16 cellular contexts compared by ENCODE assay signal in the genomic region with DNA sequence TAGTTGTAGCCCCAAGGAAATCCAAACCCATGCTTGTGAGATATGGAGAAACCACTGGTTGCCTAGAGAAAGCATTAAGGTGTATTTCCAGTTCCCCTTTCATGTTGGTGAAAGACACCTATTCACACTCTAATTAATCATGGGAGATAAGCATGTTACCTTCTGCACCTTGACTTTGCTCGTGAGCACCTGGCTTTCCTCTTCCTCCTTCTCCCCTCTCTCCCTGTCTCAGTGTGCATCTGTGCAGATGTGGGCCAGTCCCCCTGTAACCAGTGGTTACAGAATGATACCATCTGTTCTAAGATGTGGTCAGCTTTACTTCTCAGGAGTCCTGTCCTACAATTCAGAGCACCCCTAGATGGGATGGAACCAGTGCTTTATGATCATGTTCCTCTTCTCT.
DNase-seq lines count a peak whose midpoint lies in the region; ATAC-seq lines count a peak whose summit lies in the region.
"Had no signal": no experiment of that assay in that cellular context is flagged by ENCODE, and none has a peak within 500 bp of the region (broad histone marks: within the 10 kb centered on the region; RNA-seq: fewer than 3 reads in every experiment).

No MANE protein-coding gene starts in this region.

- no peaks in the 10 kb centered on the region for H3K27me3 Mint-ChIP-seq in central memory CD8-positive, alpha-beta T cell
- H3K27me3 Mint-ChIP-seq: CD4-positive, alpha-beta T cell had no signal

- DNase-seq in central memory CD8-positive, alpha-beta T cell (ENCODE audit: low spot score in 2 of 2): no peak
- DNase-seq in stimulated activated CD4-positive, alpha-beta T cell treated with anti-CD3 and anti-CD28 coated beads, Interleukin-4, amount 100 ng/mL, for 4 hours: no peak
- DNase-seq in SHP77 treated with DMSO at 0.1 percent for 48 hours (lab: John Stamatoyannopoulos, UW): no peak
- DNase-seq in activated CD4-positive, CD25-positive, alpha-beta regulatory T cell (lab: John Stamatoyannopoulos, UW): no peak
- no peak for DNase-seq in stimulated activated naive CD4-positive, alpha-beta T cell treated with Interleukin-2 at 50 U/mL for 16 hours (lab: John Stamatoyannopoulos, UW)
- DNase-seq: activated CD8-positive, alpha-beta memory T cell treated with anti-CD3 and anti-CD28 coated beads, Interleukin-2, amount 50 U/mL, for 4 hours; CD4-positive, alpha-beta T cell; gastrocnemius medialis; HFFc6; midbrain; nucleus accumbens; testis had no signal

- peaks cover 3% of the 10 kb centered on the region for H3K36me3 Mint-ChIP-seq in central memory CD8-positive, alpha-beta T cell (ENCODE audit: insufficient read depth)
- H3K36me3 Mint-ChIP-seq: activated naive CD4-positive, alpha-beta T cell treated with anti-CD3 and anti-CD28 coated beads, Interleukin-2, amount 50 U/mL, for 72 hours had no signal

- H3K4me1 Mint-ChIP-seq in central memory CD8-positive, alpha-beta T cell: no peaks in the 10 kb centered on the region

- H3K9me3 Mint-ChIP-seq in central memory CD8-positive, alpha-beta T cell: no peaks in the 10 kb centered on the region
- H3K9me3 Mint-ChIP-seq: activated naive CD4-positive, alpha-beta T cell treated with anti-CD3 and anti-CD28 coated beads, Interleukin-2, amount 50 U/mL, for 72 hours; CD4-positive, alpha-beta T cell; HFFc6 had no signal

- H3K4me3 Mint-ChIP-seq in central memory CD8-positive, alpha-beta T cell: no peak overlapping the region
- H3K4me3 Mint-ChIP-seq: CD4-positive, alpha-beta T cell; HFFc6 had no signal

- peak overlapping the region; percentile 8 for H3K27ac Mint-ChIP-seq in central memory CD8-positive, alpha-beta T cell (ENCODE audit: low read depth)
- H3K27ac Mint-ChIP-seq: activated naive CD4-positive, alpha-beta T cell treated with anti-CD3 and anti-CD28 coated beads, Interleukin-2, amount 50 U/mL, for 72 hours; CD4-positive, alpha-beta T cell; HFFc6 had no signal

- ATAC-seq in GM19025 (IDR thresholded peaks at IDR 0.05; ENCODE audit: low read depth, unreplicated experiment) (peak; percentile 74), GM21576 (IDR thresholded peaks at IDR 0.05; ENCODE audit: unreplicated experiment) (peak; percentile 38), HG03095 (IDR thresholded peaks at IDR 0.05; ENCODE audit: unreplicated experiment) (peak; percentile 53)
- no peak for ATAC-seq in central memory CD8-positive, alpha-beta T cell (replicated peaks; ENCODE audit: extremely low read depth, poor library complexity, severe bottlenecking)
- ATAC-seq: gastrocnemius medialis had no signal
